In the genomic region with DNA sequence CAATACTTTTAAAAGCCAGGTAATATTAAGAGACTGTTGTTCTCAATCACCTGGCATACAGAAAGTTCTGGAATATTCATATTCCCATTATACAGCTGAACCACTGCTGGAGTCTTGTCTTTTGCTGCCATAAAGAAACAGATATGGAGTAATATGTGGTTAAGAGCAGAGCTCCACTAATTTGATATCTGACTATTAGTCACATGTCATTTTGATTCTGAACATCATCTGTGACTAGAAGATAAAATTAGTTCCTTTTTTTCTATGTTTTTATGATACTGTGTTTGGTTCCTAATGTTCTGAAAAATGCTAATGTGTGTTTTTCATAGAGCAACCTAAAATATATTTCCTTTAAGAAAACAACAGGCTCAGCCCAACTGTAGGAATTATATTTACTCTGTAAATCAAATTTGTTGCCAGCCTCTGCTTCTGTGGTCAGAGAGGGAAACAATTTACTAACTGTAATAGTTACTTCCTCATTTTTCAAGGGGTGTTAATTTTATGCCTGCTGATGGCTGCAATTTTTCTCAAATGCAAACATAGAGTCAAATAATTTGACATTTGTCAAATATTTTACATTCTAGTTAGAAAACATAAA, we compare ENCODE assay signal across 10 cellular contexts. TPM values are rescaled to one million over a fixed set of nuclear protein-coding genes. Genes with fewer than 3 reads are reported as not detected.
DNase-seq lines count a peak whose midpoint lies in the region; ATAC-seq and TF ChIP-seq lines count a peak whose summit lies in the region.
"Had no signal": no experiment of that assay in that cellular context is flagged by ENCODE, and none has a peak within 500 bp of the region (broad histone marks: within the 10 kb centered on the region; RNA-seq: fewer than 3 reads in every experiment).

No MANE protein-coding gene starts in this region.

- H3K27ac ChIP-seq in OCI-LY7 (ENCODE audit: low read depth, low read length, poor library complexity, severe bottlenecking), result peak overlapping the region; percentile 97
- H3K27ac ChIP-seq in stomach, result peak overlapping the region in 4 of 5 donors; percentile 10 to 82 (median 48)
- H3K27ac ChIP-seq: cardiac muscle cell had no signal

- H3K9me3 ChIP-seq in OCI-LY7 (ENCODE audit: low read length), result peaks cover 25% of the 10 kb centered on the region
- no peaks in the 10 kb centered on the region for H3K9me3 ChIP-seq in stomach
- H3K9me3 ChIP-seq: tibial nerve had no signal

- TF ChIP-seq EP300 in stomach (IDR thresholded peaks at IDR 0.05), result no peak

- H3K4me3 ChIP-seq in OCI-LY7 (ENCODE audit: low read depth, low read length, poor library complexity, severe bottlenecking) (peak overlapping the region; percentile 43), stomach (no peak overlapping the region)
- H3K4me3 ChIP-seq: cardiac muscle cell, tibial nerve had no signal

- no peak for TF ChIP-seq POLR2A in stomach (IDR thresholded peaks at IDR 0.05)

- DNase-seq in SIG-M5 treated with dmso at 0.1 percent for 504 hours (lab: John Stamatoyannopoulos, UW; ENCODE audit: unreplicated experiment) (peak; percentile 58), SIG-M5 (lab: John Stamatoyannopoulos, UW) (no peak), OCI-LY7 (ENCODE audit: low spot score) (peak; percentile 61), stomach (no peak), SW 1271 (lab: John Stamatoyannopoulos, UW) (no peak), NCI-H1694 treated with DMSO at 0.1 percent for 48 hours (lab: John Stamatoyannopoulos, UW) (no peak)

- H4K20me1 ChIP-seq in OCI-LY7 (ENCODE audit: insufficient read depth, low read length), result no peaks in the 10 kb centered on the region

- TF ChIP-seq CTCF in OCI-LY7 (conservative IDR thresholded peaks at IDR 0.05; ENCODE audit: low read length), result no peak
- no peak for TF ChIP-seq CTCF in stomach (IDR thresholded peaks at IDR 0.05)

- no TSS peak for BruUV-seq in OCI-LY7 (replicated peaks; lab: Mats Ljungman, UMichigan)

- peaks cover 86% of the 10 kb centered on the region for H3K4me1 ChIP-seq in OCI-LY7 (ENCODE audit: insufficient read depth, low read length, poor library complexity, severe bottlenecking)
- H3K4me1 ChIP-seq in stomach, result peaks cover 0 to 18% (median 8%) of the 10 kb centered on the region in 4 donors

- H3K36me3 ChIP-seq in OCI-LY7 (ENCODE audit: insufficient read depth, low read length), result peaks cover 45% of the 10 kb centered on the region
- no peaks in the 10 kb centered on the region for H3K36me3 ChIP-seq in stomach
- H3K36me3 ChIP-seq: cardiac muscle cell, tibial nerve had no signal

- H3K79me2 ChIP-seq in OCI-LY7 (ENCODE audit: insufficient read depth, low read depth, low read length), result peaks cover 5% of the 10 kb centered on the region; the same call in 1 of the 2 replicates

- CTCF ChIA-PET in OCI-LY7 (lab: Charles Lee; ENCODE audit: unreplicated experiment), result no interaction called here

- H3K9me2 ChIP-seq in OCI-LY7 (ENCODE audit: insufficient read depth, low read length), result no peaks in the 10 kb centered on the region

- peak overlapping the region; percentile 73 for H2AFZ ChIP-seq in OCI-LY7 (ENCODE audit: low read length)

- POLR2A ChIA-PET in OCI-LY7 (lab: Charles Lee), result interaction anchor here (0.6 to 10.7 kb wide), 12 partner anchors 9 to 140 kb away, joined by 3 to 132 read pairs (median 6); a partner anchor contains a TSS

- ATAC-seq in HG03039 (IDR thresholded peaks at IDR 0.05; ENCODE audit: unreplicated experiment) (peak; percentile 31), GM19023 (IDR thresholded peaks at IDR 0.05; ENCODE audit: unreplicated experiment) (no peak)

- no peaks in the 10 kb centered on the region for H3K27me3 ChIP-seq in stomach
- H3K27me3 ChIP-seq: cardiac muscle cell, tibial nerve had no signal

- intact Hi-C loops in OCI-LY7 (cut with micrococcal nuclease; ENCODE audit: unreplicated experiment) (loop anchor here (1.0 to 5.0 kb wide), 3 partner anchors 34 to 50 kb away; a partner anchor contains a TSS), stomach (cut with DNase I; ENCODE audit: low total_unique reads) (no loop called here)

- peak overlapping the region; percentile 65 for H3K4me2 ChIP-seq in OCI-LY7 (ENCODE audit: low read length)

RNA-seq across cellular contexts. Expression of a gene that starts 33.3 kb away (rescaled TPM):
- 7.3 and 7.9 TPM in 2 replicates for total RNA-seq in OCI-LY7 (2014; rRNA removed; shearing (Covaris generic))
- total RNA-seq in OCI-LY7 (2022) (12.4 and 13.0 TPM in 2 replicates), stomach (1 to 10 TPM in 2 of 5 donors, not detected in 3; 1.3 to 1.5 TPM)
- under 1 TPM; 0.15 to 0.61 (median 0.37) TPM for polyA plus RNA-seq in stomach

RNA-seq across cellular contexts. Expression of a gene that starts 49.3 kb away (rescaled TPM):
- total RNA-seq in OCI-LY7 (2014; rRNA removed; shearing (Covaris generic)), result 31.2 and 40.1 TPM in 2 replicates
- total RNA-seq in OCI-LY7 (2022) (27.1 and 35.0 TPM in 2 replicates), stomach (100 to 1,000 TPM in 1 of 5 donors, 10 to 100 TPM in 4; 22.3 to 102 (median 40.3) TPM)
- polyA plus RNA-seq in stomach, result 10 to 100 TPM; 15.3 to 32.7 (median 18.6) TPM

Comparison
In these comparisons a context has a peak if more than half of its experiments do, and no peak if none do; other contexts are left out.
1. DNase-seq: peak in SIG-M5 treated with dmso at 0.1 percent for 504 hours (single experiment) and OCI-LY7 (single experiment); none in SIG-M5 (single experiment), stomach (single experiment), SW 1271 (0 of 2) and NCI-H1694 treated with DMSO at 0.1 percent for 48 hours (single experiment).